1 cellular context compared by ENCODE assay signal in the genomic region with DNA sequence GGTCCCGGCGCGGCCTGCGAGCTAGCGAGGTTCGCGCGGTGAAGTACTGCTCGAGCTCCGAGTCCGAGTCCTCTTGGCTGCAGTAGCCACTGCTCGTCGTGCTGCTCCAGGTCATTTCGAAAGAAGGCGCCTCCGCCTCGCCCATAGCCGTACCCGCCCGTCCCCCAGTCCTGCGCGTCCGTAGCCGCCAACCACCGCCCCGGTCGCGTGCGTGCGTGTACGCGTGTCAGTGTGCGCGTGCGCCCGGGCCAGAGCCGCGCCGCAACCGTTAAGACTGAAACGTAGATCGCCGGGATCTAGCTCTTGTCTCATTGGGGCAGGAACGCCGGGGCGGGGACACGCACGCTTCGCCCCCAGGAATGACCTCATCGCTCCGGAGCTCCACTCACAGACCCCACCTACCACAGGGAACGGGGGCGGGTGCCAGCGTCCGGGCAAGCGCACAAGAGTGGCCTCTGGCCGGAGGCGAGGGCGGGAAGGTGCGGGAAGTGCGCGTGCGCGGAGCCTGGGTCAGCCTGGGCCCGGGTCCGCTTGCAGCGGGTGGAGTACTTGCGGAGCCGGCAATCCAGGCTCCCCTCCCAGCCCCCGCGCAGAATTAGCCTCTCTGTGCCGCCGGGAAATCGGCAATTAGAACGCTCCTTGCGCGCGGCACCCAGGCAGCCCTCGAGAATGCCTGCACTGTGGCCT.
TF ChIP-seq lines count a peak whose summit lies in the region.

No MANE protein-coding gene starts in this region.

TF ChIP-seq in HepG2, 621 proteins besides CTCF, POLR2A, EP300 and RAD21 (continues in another document):
- peak; percentile 81; the same call in 1 of the 2 replicates for TF ChIP-seq ZBTB42 (CRISPR knock-in tag; IDR thresholded peaks at IDR 0.05)
- TF ChIP-seq, protein P1, sequence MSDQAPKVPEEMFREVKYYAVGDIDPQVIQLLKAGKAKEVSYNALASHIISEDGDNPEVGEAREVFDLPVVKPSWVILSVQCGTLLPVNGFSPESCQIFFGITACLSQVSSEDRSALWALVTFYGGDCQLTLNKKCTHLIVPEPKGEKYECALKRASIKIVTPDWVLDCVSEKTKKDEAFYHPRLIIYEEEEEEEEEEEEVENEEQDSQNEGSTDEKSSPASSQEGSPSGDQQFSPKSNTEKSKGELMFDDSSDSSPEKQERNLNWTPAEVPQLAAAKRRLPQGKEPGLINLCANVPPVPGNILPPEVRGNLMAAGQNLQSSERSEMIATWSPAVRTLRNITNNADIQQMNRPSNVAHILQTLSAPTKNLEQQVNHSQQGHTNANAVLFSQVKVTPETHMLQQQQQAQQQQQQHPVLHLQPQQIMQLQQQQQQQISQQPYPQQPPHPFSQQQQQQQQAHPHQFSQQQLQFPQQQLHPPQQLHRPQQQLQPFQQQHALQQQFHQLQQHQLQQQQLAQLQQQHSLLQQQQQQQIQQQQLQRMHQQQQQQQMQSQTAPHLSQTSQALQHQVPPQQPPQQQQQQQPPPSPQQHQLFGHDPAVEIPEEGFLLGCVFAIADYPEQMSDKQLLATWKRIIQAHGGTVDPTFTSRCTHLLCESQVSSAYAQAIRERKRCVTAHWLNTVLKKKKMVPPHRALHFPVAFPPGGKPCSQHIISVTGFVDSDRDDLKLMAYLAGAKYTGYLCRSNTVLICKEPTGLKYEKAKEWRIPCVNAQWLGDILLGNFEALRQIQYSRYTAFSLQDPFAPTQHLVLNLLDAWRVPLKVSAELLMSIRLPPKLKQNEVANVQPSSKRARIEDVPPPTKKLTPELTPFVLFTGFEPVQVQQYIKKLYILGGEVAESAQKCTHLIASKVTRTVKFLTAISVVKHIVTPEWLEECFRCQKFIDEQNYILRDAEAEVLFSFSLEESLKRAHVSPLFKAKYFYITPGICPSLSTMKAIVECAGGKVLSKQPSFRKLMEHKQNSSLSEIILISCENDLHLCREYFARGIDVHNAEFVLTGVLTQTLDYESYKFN (CRISPR knock-in tag; conservative IDR thresholded peaks at IDR 0.05), result peak; percentile 59
- TF ChIP-seq, protein P2, sequence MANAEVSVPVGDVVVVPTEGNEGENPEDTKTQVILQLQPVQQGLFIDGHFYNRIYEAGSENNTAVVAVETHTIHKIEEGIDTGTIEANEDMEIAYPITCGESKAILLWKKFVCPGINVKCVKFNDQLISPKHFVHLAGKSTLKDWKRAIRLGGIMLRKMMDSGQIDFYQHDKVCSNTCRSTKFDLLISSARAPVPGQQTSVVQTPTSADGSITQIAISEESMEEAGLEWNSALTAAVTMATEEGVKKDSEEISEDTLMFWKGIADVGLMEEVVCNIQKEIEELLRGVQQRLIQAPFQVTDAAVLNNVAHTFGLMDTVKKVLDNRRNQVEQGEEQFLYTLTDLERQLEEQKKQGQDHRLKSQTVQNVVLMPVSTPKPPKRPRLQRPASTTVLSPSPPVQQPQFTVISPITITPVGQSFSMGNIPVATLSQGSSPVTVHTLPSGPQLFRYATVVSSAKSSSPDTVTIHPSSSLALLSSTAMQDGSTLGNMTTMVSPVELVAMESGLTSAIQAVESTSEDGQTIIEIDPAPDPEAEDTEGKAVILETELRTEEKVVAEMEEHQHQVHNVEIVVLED (CRISPR knock-in tag; IDR thresholded peaks at IDR 0.05; ENCODE audit: borderline replicate concordance), result peak; percentile 97
- peak; percentile 94 for TF ChIP-seq RBFOX2 (IDR thresholded peaks at IDR 0.05; ENCODE audit: low read depth, low read length)
- no peak for TF ChIP-seq ZNF891 (CRISPR knock-in tag; IDR thresholded peaks at IDR 0.05)
- TF ChIP-seq, protein P3, sequence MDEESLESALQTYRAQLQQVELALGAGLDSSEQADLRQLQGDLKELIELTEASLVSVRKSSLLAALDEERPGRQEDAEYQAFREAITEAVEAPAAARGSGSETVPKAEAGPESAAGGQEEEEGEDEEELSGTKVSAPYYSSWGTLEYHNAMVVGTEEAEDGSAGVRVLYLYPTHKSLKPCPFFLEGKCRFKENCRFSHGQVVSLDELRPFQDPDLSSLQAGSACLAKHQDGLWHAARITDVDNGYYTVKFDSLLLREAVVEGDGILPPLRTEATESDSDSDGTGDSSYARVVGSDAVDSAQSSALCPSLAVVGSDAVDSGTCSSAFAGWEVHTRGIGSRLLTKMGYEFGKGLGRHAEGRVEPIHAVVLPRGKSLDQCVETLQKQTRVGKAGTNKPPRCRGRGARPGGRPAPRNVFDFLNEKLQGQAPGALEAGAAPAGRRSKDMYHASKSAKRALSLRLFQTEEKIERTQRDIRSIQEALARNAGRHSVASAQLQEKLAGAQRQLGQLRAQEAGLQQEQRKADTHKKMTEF (CRISPR knock-in tag; IDR thresholded peaks at IDR 0.05), result peak; percentile 84
- TF ChIP-seq ZKSCAN1 (IDR thresholded peaks at IDR 0.05; ENCODE audit: low read length), result no peak
- TF ChIP-seq FOXJ3 (CRISPR knock-in tag; IDR thresholded peaks at IDR 0.05; ENCODE audit: borderline replicate concordance), result peak; percentile 9; the same call in 1 of the 2 replicates
- 0 out of 2 replicates have a peak, but pooled peaks have one; percentile 52 for TF ChIP-seq AKAP8 (CRISPR knock-in tag; IDR thresholded peaks at IDR 0.05)
- TF ChIP-seq ZC3H13 (CRISPR knock-in tag; IDR thresholded peaks at IDR 0.05), result peak; percentile 92
- no peak for TF ChIP-seq TOE1 (CRISPR knock-in tag; IDR thresholded peaks at IDR 0.05)
- peak; percentile 45; the same call in 1 of the 2 replicates for TF ChIP-seq SOX5 (CRISPR knock-in tag; IDR thresholded peaks at IDR 0.05; ENCODE audit: borderline replicate concordance)
- no peak for TF ChIP-seq ZNF550 (CRISPR knock-in tag; IDR thresholded peaks at IDR 0.05; ENCODE audit: borderline replicate concordance)
- TF ChIP-seq, protein P4, sequence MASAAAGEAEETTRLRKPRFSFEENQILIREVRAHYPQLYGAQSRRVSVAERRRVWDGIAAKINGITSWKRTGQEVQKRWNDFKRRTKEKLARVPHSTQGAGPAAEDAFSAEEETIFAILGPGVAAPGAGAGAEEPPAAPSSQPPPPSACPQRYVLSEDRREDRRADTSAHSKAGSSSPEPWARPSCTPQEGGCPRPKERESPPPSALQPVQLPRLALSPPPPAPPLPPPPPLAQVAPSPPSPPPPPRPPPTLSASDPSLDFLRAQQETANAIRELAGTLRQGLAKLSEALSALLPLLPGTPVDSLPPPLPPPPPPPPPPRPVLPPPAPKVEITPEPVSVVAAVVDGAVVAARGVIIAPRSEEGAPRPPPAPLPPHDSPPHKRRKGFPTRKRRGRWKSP (CRISPR knock-in tag; IDR thresholded peaks at IDR 0.05), result peak; percentile 78; the same call in 1 of the 2 replicates
- TF ChIP-seq ZFY (CRISPR knock-in tag; IDR thresholded peaks at IDR 0.05), result peak; percentile 87
- TF ChIP-seq, protein P5, sequence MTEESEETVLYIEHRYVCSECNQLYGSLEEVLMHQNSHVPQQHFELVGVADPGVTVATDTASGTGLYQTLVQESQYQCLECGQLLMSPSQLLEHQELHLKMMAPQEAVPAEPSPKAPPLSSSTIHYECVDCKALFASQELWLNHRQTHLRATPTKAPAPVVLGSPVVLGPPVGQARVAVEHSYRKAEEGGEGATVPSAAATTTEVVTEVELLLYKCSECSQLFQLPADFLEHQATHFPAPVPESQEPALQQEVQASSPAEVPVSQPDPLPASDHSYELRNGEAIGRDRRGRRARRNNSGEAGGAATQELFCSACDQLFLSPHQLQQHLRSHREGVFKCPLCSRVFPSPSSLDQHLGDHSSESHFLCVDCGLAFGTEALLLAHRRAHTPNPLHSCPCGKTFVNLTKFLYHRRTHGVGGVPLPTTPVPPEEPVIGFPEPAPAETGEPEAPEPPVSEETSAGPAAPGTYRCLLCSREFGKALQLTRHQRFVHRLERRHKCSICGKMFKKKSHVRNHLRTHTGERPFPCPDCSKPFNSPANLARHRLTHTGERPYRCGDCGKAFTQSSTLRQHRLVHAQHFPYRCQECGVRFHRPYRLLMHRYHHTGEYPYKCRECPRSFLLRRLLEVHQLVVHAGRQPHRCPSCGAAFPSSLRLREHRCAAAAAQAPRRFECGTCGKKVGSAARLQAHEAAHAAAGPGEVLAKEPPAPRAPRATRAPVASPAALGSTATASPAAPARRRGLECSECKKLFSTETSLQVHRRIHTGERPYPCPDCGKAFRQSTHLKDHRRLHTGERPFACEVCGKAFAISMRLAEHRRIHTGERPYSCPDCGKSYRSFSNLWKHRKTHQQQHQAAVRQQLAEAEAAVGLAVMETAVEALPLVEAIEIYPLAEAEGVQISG (CRISPR knock-in tag; IDR thresholded peaks at IDR 0.05), result peak; percentile 69
- TF ChIP-seq, protein P6, sequence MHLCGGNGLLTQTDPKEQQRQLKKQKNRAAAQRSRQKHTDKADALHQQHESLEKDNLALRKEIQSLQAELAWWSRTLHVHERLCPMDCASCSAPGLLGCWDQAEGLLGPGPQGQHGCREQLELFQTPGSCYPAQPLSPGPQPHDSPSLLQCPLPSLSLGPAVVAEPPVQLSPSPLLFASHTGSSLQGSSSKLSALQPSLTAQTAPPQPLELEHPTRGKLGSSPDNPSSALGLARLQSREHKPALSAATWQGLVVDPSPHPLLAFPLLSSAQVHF (CRISPR knock-in tag; IDR thresholded peaks at IDR 0.05), result peak; percentile 80; the same call in 1 of the 2 replicates
- TF ChIP-seq KLF16 (CRISPR knock-in tag; IDR thresholded peaks at IDR 0.05), result peak in 1 of 2 experiments; percentile 47; a peak in 2 of 4 replicates
- TF ChIP-seq, protein P7, sequence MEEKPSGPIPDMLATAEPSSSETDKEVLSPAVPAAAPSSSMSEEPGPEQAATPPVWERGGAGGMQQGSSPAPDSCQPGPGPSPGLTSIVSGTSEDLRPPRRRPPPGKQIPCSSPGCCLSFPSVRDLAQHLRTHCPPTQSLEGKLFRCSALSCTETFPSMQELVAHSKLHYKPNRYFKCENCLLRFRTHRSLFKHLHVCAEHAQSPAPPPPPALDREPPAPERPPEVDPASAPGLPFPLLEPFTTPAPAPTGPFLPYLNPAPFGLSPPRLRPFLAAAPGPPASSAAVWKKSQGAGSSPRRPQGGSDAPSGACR (CRISPR knock-in tag; IDR thresholded peaks at IDR 0.05), result peak; percentile 69
- TF ChIP-seq, protein P8, sequence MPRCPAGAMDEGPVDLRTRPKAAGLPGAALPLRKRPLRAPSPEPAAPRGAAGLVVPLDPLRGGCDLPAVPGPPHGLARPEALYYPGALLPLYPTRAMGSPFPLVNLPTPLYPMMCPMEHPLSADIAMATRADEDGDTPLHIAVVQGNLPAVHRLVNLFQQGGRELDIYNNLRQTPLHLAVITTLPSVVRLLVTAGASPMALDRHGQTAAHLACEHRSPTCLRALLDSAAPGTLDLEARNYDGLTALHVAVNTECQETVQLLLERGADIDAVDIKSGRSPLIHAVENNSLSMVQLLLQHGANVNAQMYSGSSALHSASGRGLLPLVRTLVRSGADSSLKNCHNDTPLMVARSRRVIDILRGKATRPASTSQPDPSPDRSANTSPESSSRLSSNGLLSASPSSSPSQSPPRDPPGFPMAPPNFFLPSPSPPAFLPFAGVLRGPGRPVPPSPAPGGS (CRISPR knock-in tag; IDR thresholded peaks at IDR 0.05), result peak; percentile 52
- TF ChIP-seq, protein P9, sequence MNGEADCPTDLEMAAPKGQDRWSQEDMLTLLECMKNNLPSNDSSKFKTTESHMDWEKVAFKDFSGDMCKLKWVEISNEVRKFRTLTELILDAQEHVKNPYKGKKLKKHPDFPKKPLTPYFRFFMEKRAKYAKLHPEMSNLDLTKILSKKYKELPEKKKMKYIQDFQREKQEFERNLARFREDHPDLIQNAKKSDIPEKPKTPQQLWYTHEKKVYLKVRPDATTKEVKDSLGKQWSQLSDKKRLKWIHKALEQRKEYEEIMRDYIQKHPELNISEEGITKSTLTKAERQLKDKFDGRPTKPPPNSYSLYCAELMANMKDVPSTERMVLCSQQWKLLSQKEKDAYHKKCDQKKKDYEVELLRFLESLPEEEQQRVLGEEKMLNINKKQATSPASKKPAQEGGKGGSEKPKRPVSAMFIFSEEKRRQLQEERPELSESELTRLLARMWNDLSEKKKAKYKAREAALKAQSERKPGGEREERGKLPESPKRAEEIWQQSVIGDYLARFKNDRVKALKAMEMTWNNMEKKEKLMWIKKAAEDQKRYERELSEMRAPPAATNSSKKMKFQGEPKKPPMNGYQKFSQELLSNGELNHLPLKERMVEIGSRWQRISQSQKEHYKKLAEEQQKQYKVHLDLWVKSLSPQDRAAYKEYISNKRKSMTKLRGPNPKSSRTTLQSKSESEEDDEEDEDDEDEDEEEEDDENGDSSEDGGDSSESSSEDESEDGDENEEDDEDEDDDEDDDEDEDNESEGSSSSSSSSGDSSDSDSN (CRISPR knock-in tag; IDR thresholded peaks at IDR 0.05), result peak; percentile 85
- TF ChIP-seq ZEB1 (IDR thresholded peaks at IDR 0.05; ENCODE audit: insufficient replicate concordance, low read depth), result no peak
- TF ChIP-seq ZNF746 (CRISPR knock-in tag; IDR thresholded peaks at IDR 0.05), result peak; percentile 40; the same call in 1 of the 2 replicates
- peak; percentile 83; the same call in 1 of the 2 replicates for TF ChIP-seq ZNF160 (CRISPR knock-in tag; IDR thresholded peaks at IDR 0.05)
- TF ChIP-seq, protein P10, sequence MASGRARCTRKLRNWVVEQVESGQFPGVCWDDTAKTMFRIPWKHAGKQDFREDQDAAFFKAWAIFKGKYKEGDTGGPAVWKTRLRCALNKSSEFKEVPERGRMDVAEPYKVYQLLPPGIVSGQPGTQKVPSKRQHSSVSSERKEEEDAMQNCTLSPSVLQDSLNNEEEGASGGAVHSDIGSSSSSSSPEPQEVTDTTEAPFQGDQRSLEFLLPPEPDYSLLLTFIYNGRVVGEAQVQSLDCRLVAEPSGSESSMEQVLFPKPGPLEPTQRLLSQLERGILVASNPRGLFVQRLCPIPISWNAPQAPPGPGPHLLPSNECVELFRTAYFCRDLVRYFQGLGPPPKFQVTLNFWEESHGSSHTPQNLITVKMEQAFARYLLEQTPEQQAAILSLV (CRISPR knock-in tag; IDR thresholded peaks at IDR 0.05; ENCODE audit: borderline replicate concordance), result peak; percentile 77; the same call in 1 of the 2 replicates
